In the genomic region with DNA sequence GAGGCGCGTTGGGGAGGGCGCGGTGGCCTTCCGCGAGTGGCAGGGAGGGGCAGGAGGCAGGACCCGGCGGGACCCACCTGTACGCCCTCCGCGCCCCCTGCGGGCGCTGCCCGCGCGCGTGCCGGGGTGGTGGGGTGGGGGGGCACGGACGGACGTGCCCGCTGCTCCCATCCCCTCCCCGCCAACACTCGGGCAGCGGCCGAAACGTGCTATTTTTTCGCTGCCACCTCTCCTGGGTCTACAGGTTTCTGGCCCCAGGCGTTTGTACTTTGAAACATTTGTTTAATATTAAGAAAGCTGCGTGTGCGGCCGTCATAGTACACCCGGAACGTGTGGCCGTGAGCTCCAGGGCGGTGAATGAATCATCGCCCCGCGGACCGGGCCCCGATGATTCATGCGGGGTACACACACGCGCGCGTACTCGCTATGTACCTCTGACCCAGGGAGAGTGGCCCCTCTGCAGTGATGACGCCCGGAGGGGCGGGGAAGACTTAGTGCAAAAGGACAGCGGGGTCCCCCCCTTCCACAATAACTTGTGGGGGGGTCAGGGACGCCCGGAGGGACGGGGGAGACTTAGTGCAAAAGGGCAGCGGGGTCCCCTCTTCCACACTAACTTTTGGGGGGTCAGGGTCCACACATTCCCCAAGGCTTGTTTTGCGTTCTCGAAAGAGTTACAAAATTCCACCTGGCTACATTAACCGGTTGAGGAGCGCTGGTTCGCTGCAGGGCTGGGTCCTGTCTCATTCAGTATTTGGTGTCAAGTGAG, we compare ENCODE assay signal across 8 cellular contexts.
DNase-seq lines count a peak whose midpoint lies in the region; ATAC-seq and TF ChIP-seq lines count a peak whose summit lies in the region.

No MANE protein-coding gene starts in this region.

- no peak overlapping the region for H3K9ac ChIP-seq in iPS-20b (ENCODE audit: low read depth, low read length)

- peak overlapping the region; percentile 78 for H3K4me3 ChIP-seq in AG10803 (ENCODE audit: low read length)
- H3K4me3 ChIP-seq in HL-60 (replicated peaks; ENCODE audit: insufficient read depth, low read length): peak overlapping the region; percentile 74
- peak overlapping the region; percentile 70 for H3K4me3 ChIP-seq in brain microvascular endothelial cell (ENCODE audit: low read depth, low read length)
- peak overlapping the region; percentile 71; the same call in 1 of the 2 replicates for H3K4me3 ChIP-seq in iPS-20b (ENCODE audit: low read length)
- H3K4me3 ChIP-seq in skin epidermis: peak overlapping the region; percentile 64 to 97 (median 90)

- in situ Hi-C loops in brain microvascular endothelial cell (cut with HindIII; ENCODE audit: low pct_ligation_motif_present, low sequenced_read_pairs): no loop called here

- peak; percentile 78 for DNase-seq in AG10803 (ENCODE audit: low read depth)
- DNase-seq in HL-60 (ENCODE audit: low read depth in 1 of 2, low spot score in 1 of 2): peak; percentile 2 to 37
- peak; percentile 80 for DNase-seq in brain microvascular endothelial cell
- no peak for DNase-seq in retina

- ATAC-seq in GM19452 (IDR thresholded peaks at IDR 0.05; ENCODE audit: unreplicated experiment): peak; percentile 16

- TF ChIP-seq CTCF in AG10803 (conservative IDR thresholded peaks at IDR 0.05; ENCODE audit: low read length) (no peak), HL-60 (IDR thresholded peaks at IDR 0.05; ENCODE audit: insufficient read depth, low read length) (no peak), VCaP (conservative IDR thresholded peaks at IDR 0.05) (peak; percentile 21; the same call in 1 of the 2 replicates), brain microvascular endothelial cell (IDR thresholded peaks at IDR 0.05; ENCODE audit: low read depth, low read length, missing control alignments) (no peak)

- H3K4me1 ChIP-seq in iPS-20b (ENCODE audit: insufficient read depth, low read length): no peaks in the 10 kb centered on the region

- H3K9me3 ChIP-seq in iPS-20b (ENCODE audit: insufficient read depth, low read depth, low read length): no peaks in the 10 kb centered on the region

- H3K27me3 ChIP-seq in HL-60 (ENCODE audit: insufficient read depth, poor library complexity, severe bottlenecking): peaks cover 36% of the 10 kb centered on the region
- H3K27me3 ChIP-seq in brain microvascular endothelial cell (replicated peaks): no peaks in the 10 kb centered on the region
- H3K27me3 ChIP-seq in iPS-20b (ENCODE audit: insufficient read depth, low read length): peaks cover 96% of the 10 kb centered on the region

- H3K27ac ChIP-seq in HL-60 (replicated peaks) (no peak overlapping the region), VCaP (peak overlapping the region; percentile 81), brain microvascular endothelial cell (peak overlapping the region; percentile 49), iPS-20b (ENCODE audit: low read length) (no peak overlapping the region), skin epidermis (peak overlapping the region; percentile 56 to 98 (median 88))

- H3K36me3 ChIP-seq in brain microvascular endothelial cell (replicated peaks) (no peaks in the 10 kb centered on the region), iPS-20b (ENCODE audit: insufficient read depth, low read depth, low read length) (no peaks in the 10 kb centered on the region)

Comparison
In these comparisons a context has a peak if more than half of its experiments do, and no peak if none do; other contexts are left out.
1. H3K27ac ChIP-seq: peak in VCaP (single experiment), brain microvascular endothelial cell (single experiment) and skin epidermis (21 of 21); none in HL-60 (single experiment) and iPS-20b (single experiment).
2. Peak in every context shown above with its lines, with median percentiles within 50 percentile points of each other: H3K4me3 ChIP-seq.